ENCODE assay signal across 8 cellular contexts in genomic region chr4:2042207-2042946, GRCh38. TPM values are rescaled to one million over a fixed set of nuclear protein-coding genes. Genes with fewer than 3 reads are reported as not detected.
DNase-seq lines count a peak whose midpoint lies in the region; ATAC-seq and TF ChIP-seq lines count a peak whose summit lies in the region.

No MANE protein-coding gene starts in this region.

- ATAC-seq in GM19324 (IDR thresholded peaks at IDR 0.05; ENCODE audit: low FRiP score, unreplicated experiment) = peak; percentile 36
- peak in 4 of 8 donors; percentile 10 to 48 (median 26) for ATAC-seq in heart right ventricle
- no peak for ATAC-seq in sciatic nerve

- DNase-seq in A673 (ENCODE audit: low spot score) = peak; percentile 33
- DNase-seq in NB4 (ENCODE audit: low read depth) = peak; percentile 62
- peak; percentile 49 for DNase-seq in activated naive CD4-positive, alpha-beta T cell treated with anti-CD3 and anti-CD28 coated beads, Interleukin-2, amount 50 U/mL, for 16 hours
- no peak for DNase-seq in heart right ventricle
- peak; percentile 61 for DNase-seq in sciatic nerve (ENCODE audit: low spot score)
- no peak for DNase-seq in A172 (ENCODE audit: low spot score)
- DNase-seq in NCI-H1105 treated with DMSO at 0.1 percent for 48 hours (lab: John Stamatoyannopoulos, UW) = no peak

- no peaks in the 10 kb centered on the region for H3K9me3 ChIP-seq in A673 (ENCODE audit: low read depth, low read length, poor library complexity, severe bottlenecking)
- H3K9me3 ChIP-seq in heart right ventricle = peaks cover 0 to 4% (median 0%) of the 10 kb centered on the region in 11 donors

- H3K36me3 ChIP-seq in A673 (ENCODE audit: insufficient read depth, low read length, poor library complexity, severe bottlenecking) (no peaks in the 10 kb centered on the region), heart right ventricle (no peaks in the 10 kb centered on the region)

- POLR2A ChIA-PET in A673 (lab: Charles Lee; ENCODE audit: low non-redundant PET) = no interaction called here

- TF ChIP-seq CTCF in A673 (conservative IDR thresholded peaks at IDR 0.05; ENCODE audit: low read depth, low read length) (no peak), NB4 (IDR thresholded peaks at IDR 0.05; ENCODE audit: low read depth, low read length) (no peak), heart right ventricle (IDR thresholded peaks at IDR 0.05) (peak in 1 of 9 donors; percentile 18)

- peak overlapping the region; percentile 60 for H3K4me3 ChIP-seq in A673 (ENCODE audit: low read depth, low read length, poor library complexity, severe bottlenecking)
- H3K4me3 ChIP-seq in NB4 (ENCODE audit: low read depth, low read length) = peak overlapping the region; percentile 57
- H3K4me3 ChIP-seq in heart right ventricle = peak overlapping the region; percentile 49 to 73 (median 62)

- peaks cover 6% of the 10 kb centered on the region for H3K4me1 ChIP-seq in A673 (ENCODE audit: insufficient read depth, low read length, poor library complexity, severe bottlenecking)
- peaks cover 4 to 23% (median 20%) of the 10 kb centered on the region in 9 donors for H3K4me1 ChIP-seq in heart right ventricle

- peaks cover 35% of the 10 kb centered on the region for H3K27me3 ChIP-seq in A673 (replicated peaks; ENCODE audit: insufficient read depth, low read depth, low read length, poor library complexity)
- H3K27me3 ChIP-seq in heart right ventricle = peaks cover 20 to 79% (median 70%) of the 10 kb centered on the region in 7 donors

- BruUV-seq in A673 (replicated peaks; lab: Mats Ljungman, UMichigan) = no TSS peak

- TF ChIP-seq POLR2A in NB4 (IDR thresholded peaks at IDR 0.05; ENCODE audit: extremely low read depth, insufficient read length) = no peak

- CTCF ChIA-PET in A673 (lab: Charles Lee) = no interaction called here

- intact Hi-C loops in A673 (cut with micrococcal nuclease; ENCODE audit: unreplicated experiment) = no loop called here
- intact Hi-C loops in heart right ventricle (cut with DNase I) = no loop called here
- intact Hi-C loops in sciatic nerve (cut with DNase I) = no loop called here

- WGBS in heart right ventricle, 2 donors = 1 to 2% methylated on average over 63 to 80 of the region's 80 CpGs

- H3K27ac ChIP-seq in A673 (ENCODE audit: low read depth, low read length, poor library complexity, severe bottlenecking) = no peak overlapping the region
- peak overlapping the region in 2 of 10 donors; percentile 37 to 67 for H3K27ac ChIP-seq in heart right ventricle

RNA-seq across cellular contexts. Expression of gene NAT8L, which starts 16.8 kb away (rescaled TPM):
- total RNA-seq in A673 (2021) = 2.5 and 3.4 TPM in 2 replicates
- total RNA-seq in heart right ventricle = 1 to 10 TPM in 1 of 10 donors, under 1 TPM in 9; 0.12 to 1.4 (median 0.43) TPM
- polyA plus RNA-seq in heart right ventricle = under 1 TPM; 0.19 to 0.29 TPM
- 8.1 TPM for total RNA-seq in sciatic nerve
- 4.8 and 5.5 TPM in 2 replicates for total RNA-seq in A172 (2014; rRNA removed; shearing (Covaris generic))

RNA-seq across cellular contexts. Expression of gene NELFA, which starts 33.6 kb away (rescaled TPM):
- total RNA-seq in A673 (2021) (58.3 and 59.3 TPM in 2 replicates), heart right ventricle (10 to 100 TPM in 7 of 10 donors, 1 to 10 TPM in 3; 8.8 to 14.1 (median 10.6) TPM), sciatic nerve (27.2 TPM)
- polyA plus RNA-seq in heart right ventricle = 10 to 100 TPM; 11.5 to 19.7 TPM
- total RNA-seq in A172 (2014; rRNA removed; shearing (Covaris generic)) = 18.1 and 20.5 TPM in 2 replicates

Comparison
In these comparisons a context has a peak if more than half of its experiments do, and no peak if none do; other contexts are left out.
1. DNase-seq: peak in A673 (single experiment), NB4 (single experiment), activated naive CD4-positive, alpha-beta T cell treated with anti-CD3 and anti-CD28 coated beads, Interleukin-2, amount 50 U/mL, for 16 hours (single experiment) and sciatic nerve (single experiment); none in heart right ventricle (0 of 2), A172 (single experiment) and NCI-H1105 treated with DMSO at 0.1 percent for 48 hours (single experiment).
2. Peak in every context shown above with its lines, with median percentiles within 50 percentile points of each other: H3K4me3 ChIP-seq.